1 cellular context compared by ENCODE assay signal in the genomic region with DNA sequence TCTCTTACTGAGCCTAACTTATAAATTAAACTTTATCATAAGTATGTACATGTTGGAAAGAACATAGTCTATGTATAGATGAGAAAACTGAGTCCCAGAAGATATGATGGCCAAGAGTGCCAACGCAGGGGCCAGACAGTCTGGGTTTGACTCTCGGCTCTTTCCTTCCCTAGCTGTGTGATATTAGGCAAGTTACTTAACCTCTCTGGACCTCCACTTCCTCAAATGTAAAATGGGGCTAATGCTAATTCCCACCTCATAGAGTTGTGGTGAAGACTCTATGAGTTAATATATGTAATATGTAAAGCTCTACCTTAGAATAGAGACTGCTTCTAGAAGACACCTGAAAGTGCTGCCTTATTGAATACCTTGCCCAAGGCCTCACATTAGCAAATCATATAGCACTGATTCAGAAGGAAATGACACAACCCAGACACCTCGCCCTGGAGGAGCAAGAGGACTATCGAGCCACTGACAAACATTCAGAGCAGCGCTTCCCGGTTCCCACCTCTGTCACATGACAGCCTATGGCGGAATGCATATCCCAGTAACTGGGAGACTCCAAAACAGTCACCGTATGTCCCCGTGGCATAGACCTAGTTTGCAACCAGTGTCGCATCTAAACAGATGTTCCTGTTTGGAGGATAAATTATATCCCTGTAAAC.
TF ChIP-seq lines count a peak whose summit lies in the region.

No MANE protein-coding gene starts in this region.

TF ChIP-seq in K562, 482 proteins besides CTCF, POLR2A, EP300 and RAD21:
- TF ChIP-seq ZNF780A (CRISPR knock-in tag; IDR thresholded peaks at IDR 0.05) (no peak), RBM25 (IDR thresholded peaks at IDR 0.05; ENCODE audit: low read depth, low read length, severe bottlenecking) (peak; percentile 79), TARDBP (IDR thresholded peaks at IDR 0.05) (no peak), MAZ (CRISPR knock-in tag; conservative IDR thresholded peaks at IDR 0.05 in 1 of 2, IDR thresholded peaks at IDR 0.05 in 1 of 2) (0 out of 4 replicates have a peak, but pooled peaks of 1 of the 2 experiments have one; percentile 24), NFYB (IDR thresholded peaks at IDR 0.05; ENCODE audit: extremely low read depth, insufficient read length) (no peak), SPI1 (IDR thresholded peaks at IDR 0.05; ENCODE audit: borderline replicate concordance, low read depth, low read length) (0 out of 2 replicates have a peak, but pooled peaks have one; percentile 10), MEIS2 (IDR thresholded peaks at IDR 0.05; ENCODE audit: partially characterized antibody) (no peak), HEY1 (CRISPR knock-in tag; IDR thresholded peaks at IDR 0.05; ENCODE audit: borderline replicate concordance) (no peak), PURB (CRISPR knock-in tag; IDR thresholded peaks at IDR 0.05; ENCODE audit: low read depth) (no peak), ZNF3 (CRISPR knock-in tag; IDR thresholded peaks at IDR 0.05) (no peak), CREB1 (IDR thresholded peaks at IDR 0.05) (no peak), CREB1 (CRISPR knock-in tag; IDR thresholded peaks at IDR 0.05) (no peak), LCOR (CRISPR knock-in tag; IDR thresholded peaks at IDR 0.05) (no peak), CCAR2 (IDR thresholded peaks at IDR 0.05; ENCODE audit: low read depth, low read length) (no peak), FOXM1 (IDR thresholded peaks at IDR 0.05; ENCODE audit: low read depth) (no peak), FOXM1 (CRISPR knock-in tag; IDR thresholded peaks at IDR 0.05; ENCODE audit: low read depth) (no peak), RAD51 (IDR thresholded peaks at IDR 0.05; ENCODE audit: borderline replicate concordance, low read depth) (peak; percentile 10; the same call in 1 of the 2 replicates), ZNF586 (CRISPR knock-in tag; conservative IDR thresholded peaks at IDR 0.05) (no peak), EHMT2 (IDR thresholded peaks at IDR 0.05) (no peak), ZNF282 (CRISPR knock-in tag; IDR thresholded peaks at IDR 0.05) (no peak), ZFP36 (IDR thresholded peaks at IDR 0.05; ENCODE audit: low read depth, low read length, partially characterized antibody) (peak; percentile 52), GTF2A2 (tag; IDR thresholded peaks at IDR 0.05) (no peak), BRD9 (IDR thresholded peaks at IDR 0.05; ENCODE audit: low read depth, partially characterized antibody) (no peak), PTRF (tag; IDR thresholded peaks at IDR 0.05) (no peak), GTF2E2 (tag; IDR thresholded peaks at IDR 0.05) (no peak), NBN (IDR thresholded peaks at IDR 0.05; ENCODE audit: low read depth) (no peak), SREBF1 (IDR thresholded peaks at IDR 0.05; ENCODE audit: borderline replicate concordance, low read depth, low read length) (no peak), HSF4 (CRISPR knock-in tag; IDR thresholded peaks at IDR 0.05; ENCODE audit: borderline replicate concordance) (no peak), ZNF431 (CRISPR knock-in tag; IDR thresholded peaks at IDR 0.05) (0 out of 2 replicates have a peak, but pooled peaks have one; percentile 43), STAT5B (CRISPR knock-in tag; IDR thresholded peaks at IDR 0.05) (no peak), KDM1A (IDR thresholded peaks at IDR 0.05) (no peak)
- TF ChIP-seq, protein P1, sequence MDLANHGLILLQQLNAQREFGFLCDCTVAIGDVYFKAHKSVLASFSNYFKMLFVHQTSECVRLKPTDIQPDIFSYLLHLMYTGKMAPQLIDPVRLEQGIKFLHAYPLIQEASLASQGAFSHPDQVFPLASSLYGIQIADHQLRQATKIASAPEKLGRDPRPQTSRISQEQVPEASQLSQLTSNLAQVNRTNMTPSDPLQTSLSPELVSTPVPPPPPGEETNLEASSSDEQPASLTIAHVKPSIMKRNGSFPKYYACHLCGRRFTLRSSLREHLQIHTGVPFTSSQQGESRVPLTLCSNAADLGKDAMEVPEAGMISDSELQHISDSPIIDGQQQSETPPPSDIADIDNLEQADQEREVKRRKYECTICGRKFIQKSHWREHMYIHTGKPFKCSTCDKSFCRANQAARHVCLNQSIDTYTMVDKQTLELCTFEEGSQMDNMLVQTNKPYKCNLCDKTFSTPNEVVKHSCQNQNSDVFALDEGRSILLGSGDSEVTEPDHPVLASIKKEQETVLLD (IDR thresholded peaks at IDR 0.05) = no peak
- TF ChIP-seq, protein P2, sequence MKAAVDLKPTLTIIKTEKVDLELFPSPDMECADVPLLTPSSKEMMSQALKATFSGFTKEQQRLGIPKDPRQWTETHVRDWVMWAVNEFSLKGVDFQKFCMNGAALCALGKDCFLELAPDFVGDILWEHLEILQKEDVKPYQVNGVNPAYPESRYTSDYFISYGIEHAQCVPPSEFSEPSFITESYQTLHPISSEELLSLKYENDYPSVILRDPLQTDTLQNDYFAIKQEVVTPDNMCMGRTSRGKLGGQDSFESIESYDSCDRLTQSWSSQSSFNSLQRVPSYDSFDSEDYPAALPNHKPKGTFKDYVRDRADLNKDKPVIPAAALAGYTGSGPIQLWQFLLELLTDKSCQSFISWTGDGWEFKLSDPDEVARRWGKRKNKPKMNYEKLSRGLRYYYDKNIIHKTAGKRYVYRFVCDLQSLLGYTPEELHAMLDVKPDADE (conservative IDR thresholded peaks at IDR 0.05; ENCODE audit: control insufficient read depth, low read depth, low read length) = no peak
- TF ChIP-seq, protein P3, sequence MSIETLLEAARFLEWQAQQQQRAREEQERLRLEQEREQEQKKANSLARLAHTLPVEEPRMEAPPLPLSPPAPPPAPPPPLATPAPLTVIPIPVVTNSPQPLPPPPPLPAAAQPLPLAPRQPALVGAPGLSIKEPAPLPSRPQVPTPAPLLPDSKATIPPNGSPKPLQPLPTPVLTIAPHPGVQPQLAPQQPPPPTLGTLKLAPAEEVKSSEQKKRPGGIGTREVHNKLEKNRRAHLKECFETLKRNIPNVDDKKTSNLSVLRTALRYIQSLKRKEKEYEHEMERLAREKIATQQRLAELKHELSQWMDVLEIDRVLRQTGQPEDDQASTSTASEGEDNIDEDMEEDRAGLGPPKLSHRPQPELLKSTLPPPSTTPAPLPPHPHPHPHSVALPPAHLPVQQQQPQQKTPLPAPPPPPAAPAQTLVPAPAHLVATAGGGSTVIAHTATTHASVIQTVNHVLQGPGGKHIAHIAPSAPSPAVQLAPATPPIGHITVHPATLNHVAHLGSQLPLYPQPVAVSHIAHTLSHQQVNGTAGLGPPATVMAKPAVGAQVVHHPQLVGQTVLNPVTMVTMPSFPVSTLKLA (conservative IDR thresholded peaks at IDR 0.05) = no peak
- TF ChIP-seq, protein P4, sequence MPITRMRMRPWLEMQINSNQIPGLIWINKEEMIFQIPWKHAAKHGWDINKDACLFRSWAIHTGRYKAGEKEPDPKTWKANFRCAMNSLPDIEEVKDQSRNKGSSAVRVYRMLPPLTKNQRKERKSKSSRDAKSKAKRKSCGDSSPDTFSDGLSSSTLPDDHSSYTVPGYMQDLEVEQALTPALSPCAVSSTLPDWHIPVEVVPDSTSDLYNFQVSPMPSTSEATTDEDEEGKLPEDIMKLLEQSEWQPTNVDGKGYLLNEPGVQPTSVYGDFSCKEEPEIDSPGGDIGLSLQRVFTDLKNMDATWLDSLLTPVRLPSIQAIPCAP (CRISPR knock-in tag; IDR thresholded peaks at IDR 0.05; ENCODE audit: borderline replicate concordance) = no peak
- TF ChIP-seq, protein P5, sequence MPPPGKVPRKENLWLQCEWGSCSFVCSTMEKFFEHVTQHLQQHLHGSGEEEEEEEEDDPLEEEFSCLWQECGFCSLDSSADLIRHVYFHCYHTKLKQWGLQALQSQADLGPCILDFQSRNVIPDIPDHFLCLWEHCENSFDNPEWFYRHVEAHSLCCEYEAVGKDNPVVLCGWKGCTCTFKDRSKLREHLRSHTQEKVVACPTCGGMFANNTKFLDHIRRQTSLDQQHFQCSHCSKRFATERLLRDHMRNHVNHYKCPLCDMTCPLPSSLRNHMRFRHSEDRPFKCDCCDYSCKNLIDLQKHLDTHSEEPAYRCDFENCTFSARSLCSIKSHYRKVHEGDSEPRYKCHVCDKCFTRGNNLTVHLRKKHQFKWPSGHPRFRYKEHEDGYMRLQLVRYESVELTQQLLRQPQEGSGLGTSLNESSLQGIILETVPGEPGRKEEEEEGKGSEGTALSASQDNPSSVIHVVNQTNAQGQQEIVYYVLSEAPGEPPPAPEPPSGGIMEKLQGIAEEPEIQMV (tag; conservative IDR thresholded peaks at IDR 0.05; ENCODE audit: low read depth) = no peak
- TF ChIP-seq, protein P6, sequence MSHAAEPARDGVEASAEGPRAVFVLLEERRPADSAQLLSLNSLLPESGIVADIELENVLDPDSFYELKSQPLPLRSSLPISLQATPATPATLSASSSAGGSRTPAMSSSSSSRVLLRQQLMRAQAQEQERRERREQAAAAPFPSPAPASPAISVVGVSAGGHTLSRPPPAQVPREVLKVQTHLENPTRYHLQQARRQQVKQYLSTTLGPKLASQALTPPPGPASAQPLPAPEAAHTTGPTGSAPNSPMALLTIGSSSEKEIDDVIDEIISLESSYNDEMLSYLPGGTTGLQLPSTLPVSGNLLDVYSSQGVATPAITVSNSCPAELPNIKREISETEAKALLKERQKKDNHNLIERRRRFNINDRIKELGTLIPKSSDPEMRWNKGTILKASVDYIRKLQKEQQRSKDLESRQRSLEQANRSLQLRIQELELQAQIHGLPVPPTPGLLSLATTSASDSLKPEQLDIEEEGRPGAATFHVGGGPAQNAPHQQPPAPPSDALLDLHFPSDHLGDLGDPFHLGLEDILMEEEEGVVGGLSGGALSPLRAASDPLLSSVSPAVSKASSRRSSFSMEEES (CRISPR knock-in tag; IDR thresholded peaks at IDR 0.05) = peak; percentile 47
- TF ChIP-seq, protein P7, sequence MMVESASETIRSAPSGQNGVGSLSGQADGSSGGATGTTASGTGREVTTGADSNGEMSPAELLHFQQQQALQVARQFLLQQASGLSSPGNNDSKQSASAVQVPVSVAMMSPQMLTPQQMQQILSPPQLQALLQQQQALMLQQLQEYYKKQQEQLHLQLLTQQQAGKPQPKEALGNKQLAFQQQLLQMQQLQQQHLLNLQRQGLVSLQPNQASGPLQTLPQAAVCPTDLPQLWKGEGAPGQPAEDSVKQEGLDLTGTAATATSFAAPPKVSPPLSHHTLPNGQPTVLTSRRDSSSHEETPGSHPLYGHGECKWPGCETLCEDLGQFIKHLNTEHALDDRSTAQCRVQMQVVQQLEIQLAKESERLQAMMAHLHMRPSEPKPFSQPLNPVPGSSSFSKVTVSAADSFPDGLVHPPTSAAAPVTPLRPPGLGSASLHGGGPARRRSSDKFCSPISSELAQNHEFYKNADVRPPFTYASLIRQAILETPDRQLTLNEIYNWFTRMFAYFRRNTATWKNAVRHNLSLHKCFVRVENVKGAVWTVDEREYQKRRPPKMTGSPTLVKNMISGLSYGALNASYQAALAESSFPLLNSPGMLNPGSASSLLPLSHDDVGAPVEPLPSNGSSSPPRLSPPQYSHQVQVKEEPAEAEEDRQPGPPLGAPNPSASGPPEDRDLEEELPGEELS (CRISPR knock-in tag; IDR thresholded peaks at IDR 0.05; ENCODE audit: borderline replicate concordance) = no peak
